In the genomic region with DNA sequence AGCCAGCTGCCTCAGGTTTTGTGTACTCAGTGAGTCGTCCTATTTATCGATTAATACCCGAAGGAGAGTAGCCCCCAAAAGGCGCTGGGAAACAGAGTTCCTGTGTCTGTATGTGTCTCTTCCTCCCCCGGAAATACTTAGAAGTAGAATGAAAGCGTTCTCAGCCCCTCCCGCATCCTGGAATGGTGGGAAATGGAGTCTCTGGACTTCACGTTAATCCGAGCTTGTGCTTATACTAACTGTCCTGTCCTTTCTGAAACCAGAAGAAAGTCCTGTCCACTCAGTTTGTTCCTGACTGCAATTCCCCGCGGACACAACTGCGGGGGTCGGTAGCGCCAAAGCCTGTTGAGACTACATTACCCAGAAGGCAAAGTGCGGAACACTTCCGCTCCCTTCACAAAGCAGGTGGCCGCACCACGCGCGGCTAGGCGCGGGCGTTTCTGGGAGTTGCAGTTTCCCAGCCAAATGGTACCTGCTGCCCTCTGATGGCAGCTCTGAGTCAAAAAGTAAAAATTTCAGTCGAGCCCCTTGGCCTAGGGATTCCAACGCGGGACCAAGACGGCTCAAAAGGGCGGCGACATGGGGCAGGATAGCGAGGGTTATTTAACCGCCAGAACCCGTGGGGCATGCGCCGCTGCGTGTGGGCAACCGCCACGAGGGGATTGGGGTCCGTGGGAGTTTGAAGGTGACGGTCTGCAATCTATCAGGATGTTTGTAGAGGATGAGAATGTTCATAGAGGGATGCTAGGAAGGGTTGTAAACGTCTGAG, we compare ENCODE assay signal across 1 cellular context.
A peak's percentile ranks its signal among the peaks of the same experiment; 100 is the strongest.
TF ChIP-seq lines count a peak whose summit lies in the region.

No MANE protein-coding gene starts in this region.

TF ChIP-seq in SK-N-SH, 30 proteins besides CTCF, POLR2A, EP300 and RAD21:
- TF ChIP-seq, protein P1, sequence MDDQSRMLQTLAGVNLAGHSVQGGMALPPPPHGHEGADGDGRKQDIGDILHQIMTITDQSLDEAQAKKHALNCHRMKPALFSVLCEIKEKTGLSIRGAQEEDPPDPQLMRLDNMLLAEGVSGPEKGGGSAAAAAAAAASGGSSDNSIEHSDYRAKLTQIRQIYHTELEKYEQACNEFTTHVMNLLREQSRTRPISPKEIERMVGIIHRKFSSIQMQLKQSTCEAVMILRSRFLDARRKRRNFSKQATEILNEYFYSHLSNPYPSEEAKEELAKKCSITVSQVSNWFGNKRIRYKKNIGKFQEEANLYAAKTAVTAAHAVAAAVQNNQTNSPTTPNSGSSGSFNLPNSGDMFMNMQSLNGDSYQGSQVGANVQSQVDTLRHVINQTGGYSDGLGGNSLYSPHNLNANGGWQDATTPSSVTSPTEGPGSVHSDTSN (IDR thresholded peaks at IDR 0.05) = peak; percentile 36
- peak; percentile 74 for TF ChIP-seq POLR2AphosphoS5 (IDR thresholded peaks at IDR 0.05; ENCODE audit: low read depth, low read length)
- TF ChIP-seq GABPA (IDR thresholded peaks at IDR 0.05; ENCODE audit: low read depth) = peak; percentile 90
- peak; percentile 97 for TF ChIP-seq CHD2 (IDR thresholded peaks at IDR 0.05; ENCODE audit: low read length, partially characterized antibody)
- TF ChIP-seq TEAD4 (IDR thresholded peaks at IDR 0.05; ENCODE audit: borderline replicate concordance, insufficient read depth) = no peak
- no peak for TF ChIP-seq EZH2phosphoT487 (IDR thresholded peaks at IDR 0.05; ENCODE audit: borderline replicate concordance, low read depth)
- TF ChIP-seq, protein P2, sequence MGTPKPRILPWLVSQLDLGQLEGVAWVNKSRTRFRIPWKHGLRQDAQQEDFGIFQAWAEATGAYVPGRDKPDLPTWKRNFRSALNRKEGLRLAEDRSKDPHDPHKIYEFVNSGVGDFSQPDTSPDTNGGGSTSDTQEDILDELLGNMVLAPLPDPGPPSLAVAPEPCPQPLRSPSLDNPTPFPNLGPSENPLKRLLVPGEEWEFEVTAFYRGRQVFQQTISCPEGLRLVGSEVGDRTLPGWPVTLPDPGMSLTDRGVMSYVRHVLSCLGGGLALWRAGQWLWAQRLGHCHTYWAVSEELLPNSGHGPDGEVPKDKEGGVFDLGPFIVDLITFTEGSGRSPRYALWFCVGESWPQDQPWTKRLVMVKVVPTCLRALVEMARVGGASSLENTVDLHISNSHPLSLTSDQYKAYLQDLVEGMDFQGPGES (IDR thresholded peaks at IDR 0.05; ENCODE audit: low read depth, low read length) = no peak
- TF ChIP-seq NRF1 (IDR thresholded peaks at IDR 0.05; ENCODE audit: low read depth, low read length) = no peak
- TF ChIP-seq FOXM1 (IDR thresholded peaks at IDR 0.05; ENCODE audit: low read depth) = no peak
- peak; percentile 15; the same call in 1 of the 2 replicates for TF ChIP-seq NFIC (IDR thresholded peaks at IDR 0.05; ENCODE audit: borderline replicate concordance)
- TF ChIP-seq RCOR1 (IDR thresholded peaks at IDR 0.05; ENCODE audit: low read length) = no peak
- TF ChIP-seq, protein P3, sequence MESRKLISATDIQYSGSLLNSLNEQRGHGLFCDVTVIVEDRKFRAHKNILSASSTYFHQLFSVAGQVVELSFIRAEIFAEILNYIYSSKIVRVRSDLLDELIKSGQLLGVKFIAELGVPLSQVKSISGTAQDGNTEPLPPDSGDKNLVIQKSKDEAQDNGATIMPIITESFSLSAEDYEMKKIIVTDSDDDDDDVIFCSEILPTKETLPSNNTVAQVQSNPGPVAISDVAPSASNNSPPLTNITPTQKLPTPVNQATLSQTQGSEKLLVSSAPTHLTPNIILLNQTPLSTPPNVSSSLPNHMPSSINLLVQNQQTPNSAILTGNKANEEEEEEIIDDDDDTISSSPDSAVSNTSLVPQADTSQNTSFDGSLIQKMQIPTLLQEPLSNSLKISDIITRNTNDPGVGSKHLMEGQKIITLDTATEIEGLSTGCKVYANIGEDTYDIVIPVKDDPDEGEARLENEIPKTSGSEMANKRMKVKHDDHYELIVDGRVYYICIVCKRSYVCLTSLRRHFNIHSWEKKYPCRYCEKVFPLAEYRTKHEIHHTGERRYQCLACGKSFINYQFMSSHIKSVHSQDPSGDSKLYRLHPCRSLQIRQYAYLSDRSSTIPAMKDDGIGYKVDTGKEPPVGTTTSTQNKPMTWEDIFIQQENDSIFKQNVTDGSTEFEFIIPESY (IDR thresholded peaks at IDR 0.05; ENCODE audit: borderline replicate concordance, low read depth) = peak; percentile 94
- TF ChIP-seq YY1 (IDR thresholded peaks at IDR 0.05; ENCODE audit: low read depth) = peak; percentile 70
- peak; percentile 97 for TF ChIP-seq ELF1 (IDR thresholded peaks at IDR 0.05)
- TF ChIP-seq, protein P4, sequence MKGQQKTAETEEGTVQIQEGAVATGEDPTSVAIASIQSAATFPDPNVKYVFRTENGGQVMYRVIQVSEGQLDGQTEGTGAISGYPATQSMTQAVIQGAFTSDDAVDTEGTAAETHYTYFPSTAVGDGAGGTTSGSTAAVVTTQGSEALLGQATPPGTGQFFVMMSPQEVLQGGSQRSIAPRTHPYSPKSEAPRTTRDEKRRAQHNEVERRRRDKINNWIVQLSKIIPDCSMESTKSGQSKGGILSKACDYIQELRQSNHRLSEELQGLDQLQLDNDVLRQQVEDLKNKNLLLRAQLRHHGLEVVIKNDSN (IDR thresholded peaks at IDR 0.05; ENCODE audit: borderline replicate concordance, low read depth) = peak; percentile 80
- TF ChIP-seq, protein P5, sequence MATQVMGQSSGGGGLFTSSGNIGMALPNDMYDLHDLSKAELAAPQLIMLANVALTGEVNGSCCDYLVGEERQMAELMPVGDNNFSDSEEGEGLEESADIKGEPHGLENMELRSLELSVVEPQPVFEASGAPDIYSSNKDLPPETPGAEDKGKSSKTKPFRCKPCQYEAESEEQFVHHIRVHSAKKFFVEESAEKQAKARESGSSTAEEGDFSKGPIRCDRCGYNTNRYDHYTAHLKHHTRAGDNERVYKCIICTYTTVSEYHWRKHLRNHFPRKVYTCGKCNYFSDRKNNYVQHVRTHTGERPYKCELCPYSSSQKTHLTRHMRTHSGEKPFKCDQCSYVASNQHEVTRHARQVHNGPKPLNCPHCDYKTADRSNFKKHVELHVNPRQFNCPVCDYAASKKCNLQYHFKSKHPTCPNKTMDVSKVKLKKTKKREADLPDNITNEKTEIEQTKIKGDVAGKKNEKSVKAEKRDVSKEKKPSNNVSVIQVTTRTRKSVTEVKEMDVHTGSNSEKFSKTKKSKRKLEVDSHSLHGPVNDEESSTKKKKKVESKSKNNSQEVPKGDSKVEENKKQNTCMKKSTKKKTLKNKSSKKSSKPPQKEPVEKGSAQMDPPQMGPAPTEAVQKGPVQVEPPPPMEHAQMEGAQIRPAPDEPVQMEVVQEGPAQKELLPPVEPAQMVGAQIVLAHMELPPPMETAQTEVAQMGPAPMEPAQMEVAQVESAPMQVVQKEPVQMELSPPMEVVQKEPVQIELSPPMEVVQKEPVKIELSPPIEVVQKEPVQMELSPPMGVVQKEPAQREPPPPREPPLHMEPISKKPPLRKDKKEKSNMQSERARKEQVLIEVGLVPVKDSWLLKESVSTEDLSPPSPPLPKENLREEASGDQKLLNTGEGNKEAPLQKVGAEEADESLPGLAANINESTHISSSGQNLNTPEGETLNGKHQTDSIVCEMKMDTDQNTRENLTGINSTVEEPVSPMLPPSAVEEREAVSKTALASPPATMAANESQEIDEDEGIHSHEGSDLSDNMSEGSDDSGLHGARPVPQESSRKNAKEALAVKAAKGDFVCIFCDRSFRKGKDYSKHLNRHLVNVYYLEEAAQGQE (IDR thresholded peaks at IDR 0.05; ENCODE audit: low read depth, low read length) = no peak
- TF ChIP-seq FOXJ3 (CRISPR knock-in tag; IDR thresholded peaks at IDR 0.05) = no peak
- peak; percentile 58; the same call in 1 of the 2 replicates for TF ChIP-seq TCF12 (IDR thresholded peaks at IDR 0.05)
- peak; percentile 45 for TF ChIP-seq SMC3 (IDR thresholded peaks at IDR 0.05; ENCODE audit: low read depth, low read length)
- TF ChIP-seq SIN3A (IDR thresholded peaks at IDR 0.05; ENCODE audit: borderline replicate concordance, low read depth, low read length) = peak; percentile 83; the same call in 1 of the 2 replicates
- peak; percentile 1 for TF ChIP-seq JUND (IDR thresholded peaks at IDR 0.05)
- TF ChIP-seq, protein P6, sequence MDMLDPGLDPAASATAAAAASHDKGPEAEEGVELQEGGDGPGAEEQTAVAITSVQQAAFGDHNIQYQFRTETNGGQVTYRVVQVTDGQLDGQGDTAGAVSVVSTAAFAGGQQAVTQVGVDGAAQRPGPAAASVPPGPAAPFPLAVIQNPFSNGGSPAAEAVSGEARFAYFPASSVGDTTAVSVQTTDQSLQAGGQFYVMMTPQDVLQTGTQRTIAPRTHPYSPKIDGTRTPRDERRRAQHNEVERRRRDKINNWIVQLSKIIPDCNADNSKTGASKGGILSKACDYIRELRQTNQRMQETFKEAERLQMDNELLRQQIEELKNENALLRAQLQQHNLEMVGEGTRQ (IDR thresholded peaks at IDR 0.05; ENCODE audit: borderline replicate concordance, low read depth, low read length) = peak; percentile 49; the same call in 1 of the 2 replicates
- TF ChIP-seq, protein P7, sequence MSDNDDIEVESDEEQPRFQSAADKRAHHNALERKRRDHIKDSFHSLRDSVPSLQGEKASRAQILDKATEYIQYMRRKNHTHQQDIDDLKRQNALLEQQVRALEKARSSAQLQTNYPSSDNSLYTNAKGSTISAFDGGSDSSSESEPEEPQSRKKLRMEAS (IDR thresholded peaks at IDR 0.05; ENCODE audit: low read depth) = peak; percentile 89
- no peak for TF ChIP-seq RFX5 (IDR thresholded peaks at IDR 0.05; ENCODE audit: low read length)
- no peak for TF ChIP-seq RXRA (IDR thresholded peaks at IDR 0.05; ENCODE audit: borderline replicate concordance, low read depth)
- no peak for TF ChIP-seq MEF2A (IDR thresholded peaks at IDR 0.05; ENCODE audit: borderline replicate concordance, low read depth)
- peak; percentile 34; the same call in 1 of the 2 replicates for TF ChIP-seq FOSL2 (IDR thresholded peaks at IDR 0.05; ENCODE audit: borderline replicate concordance, low read depth)
- TF ChIP-seq GATA2 (CRISPR knock-in tag; IDR thresholded peaks at IDR 0.05) = no peak
- peak; percentile 67 for TF ChIP-seq MXI1 (IDR thresholded peaks at IDR 0.05; ENCODE audit: low read depth, low read length)
- no peak; the same call in 1 of the 2 replicates for TF ChIP-seq TAF1 (IDR thresholded peaks at IDR 0.05; ENCODE audit: borderline replicate concordance, low read depth, low read length)
